9 cellular contexts compared by ENCODE assay signal in genomic region chr6:151199976-151200375, GRCh38. TPM values are rescaled to one million over a fixed set of nuclear protein-coding genes. Genes with fewer than 3 reads are reported as not detected.
"Had no signal": no experiment of that assay in that cellular context is flagged by ENCODE, and none has a peak within 500 bp of the region (broad histone marks: within the 10 kb centered on the region; RNA-seq: fewer than 3 reads in every experiment).

No MANE protein-coding gene starts in this region.

- H3K4me1 Mint-ChIP-seq: IgD-negative memory B cell had no signal

- H3K27ac ChIP-seq: GM23248, HL-60 had no signal

- H3K36me3 ChIP-seq: HAP-1 had no signal

- H3K27ac Mint-ChIP-seq: HFFc6, IgD-negative memory B cell had no signal

- H3K36me3 Mint-ChIP-seq: IgD-negative memory B cell had no signal

- DNase-seq: GM23248, GOT3, H7, HFFc6 had no signal

- H3K4me3 ChIP-seq: GM23248, HAP-1 had no signal

- H3K9me3 ChIP-seq: HAP-1 had no signal

- H3K9me3 Mint-ChIP-seq: HFFc6, IgD-negative memory B cell had no signal

- ATAC-seq: HCT116, HepG2 had no signal

- H3K4me3 Mint-ChIP-seq: HFFc6, IgD-negative memory B cell had no signal

RNA-seq across cellular contexts. Expression of gene AKAP12, which starts 39.8 kb away (rescaled TPM):
- polyA plus RNA-seq: IgD-negative memory B cell had no signal
